In the genomic region with DNA sequence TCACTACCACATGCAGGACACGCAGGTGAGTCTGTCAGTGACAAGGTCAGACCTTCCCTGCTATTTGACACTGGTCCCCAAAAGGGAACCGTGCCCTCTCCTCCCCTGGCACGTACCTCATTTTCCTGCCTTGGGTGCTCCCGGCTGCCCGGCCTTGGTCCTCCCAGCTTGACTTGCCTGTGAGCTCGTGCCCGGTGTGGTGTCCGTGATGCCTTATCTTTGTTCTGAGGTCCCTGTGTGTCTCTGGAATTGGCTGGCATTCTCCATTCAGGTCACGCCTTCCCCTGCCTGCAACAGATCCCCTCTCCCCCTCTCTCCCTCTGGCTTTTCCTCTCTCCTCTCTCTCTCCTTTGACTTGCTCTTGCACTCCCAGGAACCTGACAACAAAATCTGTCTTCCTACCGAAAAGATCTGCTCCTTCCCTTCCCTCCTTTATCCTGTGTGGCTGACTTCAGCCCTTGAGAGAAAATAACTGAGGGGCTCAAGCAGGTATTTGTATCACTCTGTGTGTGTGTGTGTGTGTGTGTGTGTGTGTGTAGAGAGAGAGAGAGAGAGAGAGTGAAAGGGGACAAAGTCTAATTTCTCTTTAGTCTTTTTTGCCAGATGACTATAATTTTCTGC, we compare ENCODE assay signal across 1 cellular context.
TF ChIP-seq lines count a peak whose summit lies in the region.

A gene with protein sequence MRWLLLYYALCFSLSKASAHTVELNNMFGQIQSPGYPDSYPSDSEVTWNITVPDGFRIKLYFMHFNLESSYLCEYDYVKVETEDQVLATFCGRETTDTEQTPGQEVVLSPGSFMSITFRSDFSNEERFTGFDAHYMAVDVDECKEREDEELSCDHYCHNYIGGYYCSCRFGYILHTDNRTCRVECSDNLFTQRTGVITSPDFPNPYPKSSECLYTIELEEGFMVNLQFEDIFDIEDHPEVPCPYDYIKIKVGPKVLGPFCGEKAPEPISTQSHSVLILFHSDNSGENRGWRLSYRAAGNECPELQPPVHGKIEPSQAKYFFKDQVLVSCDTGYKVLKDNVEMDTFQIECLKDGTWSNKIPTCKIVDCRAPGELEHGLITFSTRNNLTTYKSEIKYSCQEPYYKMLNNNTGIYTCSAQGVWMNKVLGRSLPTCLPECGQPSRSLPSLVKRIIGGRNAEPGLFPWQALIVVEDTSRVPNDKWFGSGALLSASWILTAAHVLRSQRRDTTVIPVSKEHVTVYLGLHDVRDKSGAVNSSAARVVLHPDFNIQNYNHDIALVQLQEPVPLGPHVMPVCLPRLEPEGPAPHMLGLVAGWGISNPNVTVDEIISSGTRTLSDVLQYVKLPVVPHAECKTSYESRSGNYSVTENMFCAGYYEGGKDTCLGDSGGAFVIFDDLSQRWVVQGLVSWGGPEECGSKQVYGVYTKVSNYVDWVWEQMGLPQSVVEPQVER (minus strand): TSS at position 226 of the 621 bp plus-strand sequence. CDS start 105 bp downstream, at position 121.

TF ChIP-seq in HepG2, 621 proteins besides CTCF, POLR2A, EP300 and RAD21 (continued from another document and continues in another):
- TF ChIP-seq, protein P1, sequence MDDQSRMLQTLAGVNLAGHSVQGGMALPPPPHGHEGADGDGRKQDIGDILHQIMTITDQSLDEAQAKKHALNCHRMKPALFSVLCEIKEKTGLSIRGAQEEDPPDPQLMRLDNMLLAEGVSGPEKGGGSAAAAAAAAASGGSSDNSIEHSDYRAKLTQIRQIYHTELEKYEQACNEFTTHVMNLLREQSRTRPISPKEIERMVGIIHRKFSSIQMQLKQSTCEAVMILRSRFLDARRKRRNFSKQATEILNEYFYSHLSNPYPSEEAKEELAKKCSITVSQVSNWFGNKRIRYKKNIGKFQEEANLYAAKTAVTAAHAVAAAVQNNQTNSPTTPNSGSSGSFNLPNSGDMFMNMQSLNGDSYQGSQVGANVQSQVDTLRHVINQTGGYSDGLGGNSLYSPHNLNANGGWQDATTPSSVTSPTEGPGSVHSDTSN (CRISPR knock-in tag; IDR thresholded peaks at IDR 0.05; ENCODE audit: borderline replicate concordance): no peak
- TF ChIP-seq ZNF558 (CRISPR knock-in tag; IDR thresholded peaks at IDR 0.05; ENCODE audit: borderline replicate concordance) (no peak), CREM (IDR thresholded peaks at IDR 0.05) (no peak), CREM (CRISPR knock-in tag; IDR thresholded peaks at IDR 0.05) (no peak), ZNF335 (CRISPR knock-in tag; IDR thresholded peaks at IDR 0.05) (no peak), ZNF766 (CRISPR knock-in tag; IDR thresholded peaks at IDR 0.05; ENCODE audit: borderline replicate concordance) (no peak), HNF4A (CRISPR knock-in tag; IDR thresholded peaks at IDR 0.05) (no peak; the same call in 1 of the 2 replicates), HOXD1 (CRISPR knock-in tag; IDR thresholded peaks at IDR 0.05) (no peak), U2AF2 (IDR thresholded peaks at IDR 0.05; ENCODE audit: low read depth, low read length) (no peak), FOXK2 (IDR thresholded peaks at IDR 0.05) (no peak), SUZ12 (IDR thresholded peaks at IDR 0.05; ENCODE audit: low read depth, low read length) (no peak), ZNF343 (CRISPR knock-in tag; IDR thresholded peaks at IDR 0.05) (peak; percentile 45; the same call in 1 of the 2 replicates), GATA4 (IDR thresholded peaks at IDR 0.05; ENCODE audit: borderline replicate concordance, low read depth) (0 out of 2 replicates have a peak, but pooled peaks have one; percentile 61), MLLT10 (CRISPR knock-in tag; IDR thresholded peaks at IDR 0.05) (no peak), HOXA9 (CRISPR knock-in tag; IDR thresholded peaks at IDR 0.05; ENCODE audit: borderline replicate concordance) (no peak), NCOR1 (IDR thresholded peaks at IDR 0.05; ENCODE audit: borderline replicate concordance, low read length) (peak; percentile 82; the same call in 1 of the 2 replicates), ZNF570 (CRISPR knock-in tag; IDR thresholded peaks at IDR 0.05; ENCODE audit: borderline replicate concordance) (no peak), ZNF773 (CRISPR knock-in tag; IDR thresholded peaks at IDR 0.05; ENCODE audit: borderline replicate concordance) (no peak), GATAD1 (CRISPR knock-in tag; IDR thresholded peaks at IDR 0.05) (no peak), RNF2 (conservative IDR thresholded peaks at IDR 0.05; ENCODE audit: low read depth) (no peak), ELF1 (CRISPR knock-in tag; IDR thresholded peaks at IDR 0.05) (no peak), ZFP36L1 (CRISPR knock-in tag; IDR thresholded peaks at IDR 0.05) (no peak), U2AF1 (optimal IDR thresholded peaks at IDR 0.05; ENCODE audit: low read depth, low read length) (no peak), RELA (CRISPR knock-in tag; IDR thresholded peaks at IDR 0.05) (no peak), KMT2B (CRISPR knock-in tag; IDR thresholded peaks at IDR 0.05) (no peak), ZNF749 (CRISPR knock-in tag; IDR thresholded peaks at IDR 0.05; ENCODE audit: borderline replicate concordance) (no peak), KLF13 (CRISPR knock-in tag; IDR thresholded peaks at IDR 0.05) (no peak), ARNT2 (CRISPR knock-in tag; IDR thresholded peaks at IDR 0.05; ENCODE audit: low read depth) (no peak), GABPA (IDR thresholded peaks at IDR 0.05; ENCODE audit: low read depth, low read length) (no peak), GABPA (CRISPR knock-in tag; IDR thresholded peaks at IDR 0.05; ENCODE audit: low read depth) (no peak), DNMT1 (CRISPR knock-in tag; IDR thresholded peaks at IDR 0.05) (no peak), HOXA5 (CRISPR knock-in tag; IDR thresholded peaks at IDR 0.05) (no peak), CEBPG (CRISPR knock-in tag; IDR thresholded peaks at IDR 0.05) (no peak), ZSCAN29 (CRISPR knock-in tag; conservative IDR thresholded peaks at IDR 0.05) (no peak), ZBTB38 (CRISPR knock-in tag; IDR thresholded peaks at IDR 0.05) (peak; percentile 48; the same call in 1 of the 2 replicates), RBM22 (optimal IDR thresholded peaks at IDR 0.05; ENCODE audit: low read length) (no peak)
- TF ChIP-seq, protein P2, sequence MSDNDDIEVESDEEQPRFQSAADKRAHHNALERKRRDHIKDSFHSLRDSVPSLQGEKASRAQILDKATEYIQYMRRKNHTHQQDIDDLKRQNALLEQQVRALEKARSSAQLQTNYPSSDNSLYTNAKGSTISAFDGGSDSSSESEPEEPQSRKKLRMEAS (IDR thresholded peaks at IDR 0.05): peak; percentile 19
- TF ChIP-seq, protein P3, sequence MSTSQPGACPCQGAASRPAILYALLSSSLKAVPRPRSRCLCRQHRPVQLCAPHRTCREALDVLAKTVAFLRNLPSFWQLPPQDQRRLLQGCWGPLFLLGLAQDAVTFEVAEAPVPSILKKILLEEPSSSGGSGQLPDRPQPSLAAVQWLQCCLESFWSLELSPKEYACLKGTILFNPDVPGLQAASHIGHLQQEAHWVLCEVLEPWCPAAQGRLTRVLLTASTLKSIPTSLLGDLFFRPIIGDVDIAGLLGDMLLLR (CRISPR knock-in tag; IDR thresholded peaks at IDR 0.05): no peak
- TF ChIP-seq, protein P4, sequence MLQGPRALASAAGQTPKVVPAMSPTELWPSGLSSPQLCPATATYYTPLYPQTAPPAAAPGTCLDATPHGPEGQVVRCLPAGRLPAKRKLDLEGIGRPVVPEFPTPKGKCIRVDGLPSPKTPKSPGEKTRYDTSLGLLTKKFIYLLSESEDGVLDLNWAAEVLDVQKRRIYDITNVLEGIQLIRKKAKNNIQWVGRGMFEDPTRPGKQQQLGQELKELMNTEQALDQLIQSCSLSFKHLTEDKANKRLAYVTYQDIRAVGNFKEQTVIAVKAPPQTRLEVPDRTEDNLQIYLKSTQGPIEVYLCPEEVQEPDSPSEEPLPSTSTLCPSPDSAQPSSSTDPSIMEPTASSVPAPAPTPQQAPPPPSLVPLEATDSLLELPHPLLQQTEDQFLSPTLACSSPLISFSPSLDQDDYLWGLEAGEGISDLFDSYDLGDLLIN (CRISPR knock-in tag; IDR thresholded peaks at IDR 0.05; ENCODE audit: borderline replicate concordance): no peak
- TF ChIP-seq, protein P5, sequence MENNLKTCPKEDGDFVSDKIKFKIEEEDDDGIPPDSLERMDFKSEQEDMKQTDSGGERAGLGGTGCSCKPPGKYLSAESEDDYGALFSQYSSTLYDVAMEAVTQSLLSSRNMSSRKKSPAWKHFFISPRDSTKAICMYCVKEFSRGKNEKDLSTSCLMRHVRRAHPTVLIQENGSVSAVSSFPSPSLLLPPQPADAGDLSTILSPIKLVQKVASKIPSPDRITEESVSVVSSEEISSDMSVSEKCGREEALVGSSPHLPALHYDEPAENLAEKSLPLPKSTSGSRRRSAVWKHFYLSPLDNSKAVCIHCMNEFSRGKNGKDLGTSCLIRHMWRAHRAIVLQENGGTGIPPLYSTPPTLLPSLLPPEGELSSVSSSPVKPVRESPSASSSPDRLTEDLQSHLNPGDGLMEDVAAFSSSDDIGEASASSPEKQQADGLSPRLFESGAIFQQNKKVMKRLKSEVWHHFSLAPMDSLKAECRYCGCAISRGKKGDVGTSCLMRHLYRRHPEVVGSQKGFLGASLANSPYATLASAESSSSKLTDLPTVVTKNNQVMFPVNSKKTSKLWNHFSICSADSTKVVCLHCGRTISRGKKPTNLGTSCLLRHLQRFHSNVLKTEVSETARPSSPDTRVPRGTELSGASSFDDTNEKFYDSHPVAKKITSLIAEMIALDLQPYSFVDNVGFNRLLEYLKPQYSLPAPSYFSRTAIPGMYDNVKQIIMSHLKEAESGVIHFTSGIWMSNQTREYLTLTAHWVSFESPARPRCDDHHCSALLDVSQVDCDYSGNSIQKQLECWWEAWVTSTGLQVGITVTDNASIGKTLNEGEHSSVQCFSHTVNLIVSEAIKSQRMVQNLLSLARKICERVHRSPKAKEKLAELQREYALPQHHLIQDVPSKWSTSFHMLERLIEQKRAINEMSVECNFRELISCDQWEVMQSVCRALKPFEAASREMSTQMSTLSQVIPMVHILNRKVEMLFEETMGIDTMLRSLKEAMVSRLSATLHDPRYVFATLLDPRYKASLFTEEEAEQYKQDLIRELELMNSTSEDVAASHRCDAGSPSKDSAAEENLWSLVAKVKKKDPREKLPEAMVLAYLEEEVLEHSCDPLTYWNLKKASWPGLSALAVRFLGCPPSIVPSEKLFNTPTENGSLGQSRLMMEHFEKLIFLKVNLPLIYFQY (CRISPR knock-in tag; IDR thresholded peaks at IDR 0.05; ENCODE audit: borderline replicate concordance): no peak
- TF ChIP-seq, protein P6, sequence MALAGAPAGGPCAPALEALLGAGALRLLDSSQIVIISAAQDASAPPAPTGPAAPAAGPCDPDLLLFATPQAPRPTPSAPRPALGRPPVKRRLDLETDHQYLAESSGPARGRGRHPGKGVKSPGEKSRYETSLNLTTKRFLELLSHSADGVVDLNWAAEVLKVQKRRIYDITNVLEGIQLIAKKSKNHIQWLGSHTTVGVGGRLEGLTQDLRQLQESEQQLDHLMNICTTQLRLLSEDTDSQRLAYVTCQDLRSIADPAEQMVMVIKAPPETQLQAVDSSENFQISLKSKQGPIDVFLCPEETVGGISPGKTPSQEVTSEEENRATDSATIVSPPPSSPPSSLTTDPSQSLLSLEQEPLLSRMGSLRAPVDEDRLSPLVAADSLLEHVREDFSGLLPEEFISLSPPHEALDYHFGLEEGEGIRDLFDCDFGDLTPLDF (CRISPR knock-in tag; IDR thresholded peaks at IDR 0.05): no peak
- TF ChIP-seq, protein P7, sequence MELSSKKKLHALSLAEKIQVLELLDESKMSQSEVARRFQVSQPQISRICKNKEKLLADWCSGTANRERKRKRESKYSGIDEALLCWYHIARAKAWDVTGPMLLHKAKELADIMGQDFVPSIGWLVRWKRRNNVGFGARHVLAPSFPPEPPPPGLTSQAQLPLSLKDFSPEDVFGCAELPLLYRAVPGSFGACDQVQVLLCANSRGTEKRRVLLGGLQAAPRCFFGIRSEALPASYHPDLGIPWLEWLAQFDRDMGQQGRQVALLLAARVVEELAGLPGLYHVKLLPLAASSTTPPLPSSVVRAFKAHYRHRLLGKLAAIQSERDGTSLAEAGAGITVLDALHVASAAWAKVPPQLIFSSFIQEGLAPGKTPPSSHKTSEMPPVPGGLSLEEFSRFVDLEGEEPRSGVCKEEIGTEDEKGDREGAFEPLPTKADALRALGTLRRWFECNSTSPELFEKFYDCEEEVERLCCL (CRISPR knock-in tag; IDR thresholded peaks at IDR 0.05; ENCODE audit: borderline replicate concordance): no peak
- TF ChIP-seq, protein P8, sequence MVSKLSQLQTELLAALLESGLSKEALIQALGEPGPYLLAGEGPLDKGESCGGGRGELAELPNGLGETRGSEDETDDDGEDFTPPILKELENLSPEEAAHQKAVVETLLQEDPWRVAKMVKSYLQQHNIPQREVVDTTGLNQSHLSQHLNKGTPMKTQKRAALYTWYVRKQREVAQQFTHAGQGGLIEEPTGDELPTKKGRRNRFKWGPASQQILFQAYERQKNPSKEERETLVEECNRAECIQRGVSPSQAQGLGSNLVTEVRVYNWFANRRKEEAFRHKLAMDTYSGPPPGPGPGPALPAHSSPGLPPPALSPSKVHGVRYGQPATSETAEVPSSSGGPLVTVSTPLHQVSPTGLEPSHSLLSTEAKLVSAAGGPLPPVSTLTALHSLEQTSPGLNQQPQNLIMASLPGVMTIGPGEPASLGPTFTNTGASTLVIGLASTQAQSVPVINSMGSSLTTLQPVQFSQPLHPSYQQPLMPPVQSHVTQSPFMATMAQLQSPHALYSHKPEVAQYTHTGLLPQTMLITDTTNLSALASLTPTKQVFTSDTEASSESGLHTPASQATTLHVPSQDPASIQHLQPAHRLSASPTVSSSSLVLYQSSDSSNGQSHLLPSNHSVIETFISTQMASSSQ (IDR thresholded peaks at IDR 0.05; ENCODE audit: low read depth): no peak
- TF ChIP-seq, protein P8 (CRISPR knock-in tag; IDR thresholded peaks at IDR 0.05; ENCODE audit: borderline replicate concordance): no peak
- TF ChIP-seq, protein P9, sequence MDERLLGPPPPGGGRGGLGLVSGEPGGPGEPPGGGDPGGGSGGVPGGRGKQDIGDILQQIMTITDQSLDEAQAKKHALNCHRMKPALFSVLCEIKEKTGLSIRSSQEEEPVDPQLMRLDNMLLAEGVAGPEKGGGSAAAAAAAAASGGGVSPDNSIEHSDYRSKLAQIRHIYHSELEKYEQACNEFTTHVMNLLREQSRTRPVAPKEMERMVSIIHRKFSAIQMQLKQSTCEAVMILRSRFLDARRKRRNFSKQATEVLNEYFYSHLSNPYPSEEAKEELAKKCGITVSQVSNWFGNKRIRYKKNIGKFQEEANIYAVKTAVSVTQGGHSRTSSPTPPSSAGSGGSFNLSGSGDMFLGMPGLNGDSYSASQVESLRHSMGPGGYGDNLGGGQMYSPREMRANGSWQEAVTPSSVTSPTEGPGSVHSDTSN (CRISPR knock-in tag; IDR thresholded peaks at IDR 0.05): no peak
